ENCODE assay signal across 9 cellular contexts in genomic region chr19:16285769-16286564, GRCh38. TPM values are rescaled to one million over a fixed set of nuclear protein-coding genes. Genes with fewer than 3 reads are reported as not detected.
DNase-seq lines count a peak whose midpoint lies in the region; ATAC-seq and TF ChIP-seq lines count a peak whose summit lies in the region.
"Had no signal": no experiment of that assay in that cellular context is flagged by ENCODE, and none has a peak within 500 bp of the region (broad histone marks: within the 10 kb centered on the region; RNA-seq: fewer than 3 reads in every experiment).

No MANE protein-coding gene starts in this region.

- H3K36me3 ChIP-seq in A673 (ENCODE audit: insufficient read depth, low read length, poor library complexity, severe bottlenecking): no peaks in the 10 kb centered on the region
- no peaks in the 10 kb centered on the region for H3K36me3 ChIP-seq in muscle layer of duodenum (ENCODE audit: control insufficient read depth in 1 of 2, insufficient read depth in 2 of 2, low read length in 2 of 2)
- H3K36me3 ChIP-seq in Karpas-422 (ENCODE audit: insufficient read depth, low read length): no peaks in the 10 kb centered on the region
- no peaks in the 10 kb centered on the region for H3K36me3 ChIP-seq in BE2C

- DNase-seq in A673 (ENCODE audit: low spot score) (peak; percentile 46), NCI-H128 (lab: John Stamatoyannopoulos, UW; ENCODE audit: unreplicated experiment) (peak; percentile 31), chondrocyte (ENCODE audit: low spot score) (no peak), Karpas-422 (no peak), NCI-H82 treated with DMSO at 0.1 percent for 48 hours (lab: John Stamatoyannopoulos, UW; ENCODE audit: unreplicated experiment) (no peak), BE2C (no peak)
- DNase-seq: activated gamma-delta T cell treated with Interleukin-2 at 50 U/mL for 16 hours had no signal

- no TSS peak for BruUV-seq in A673 (replicated peaks; lab: Mats Ljungman, UMichigan)

- no peaks in the 10 kb centered on the region for H4K20me1 ChIP-seq in Karpas-422 (ENCODE audit: insufficient read depth, low read depth, low read length)

- H3K9ac ChIP-seq in Karpas-422 (ENCODE audit: low read length): no peak overlapping the region

- H3K4me3 ChIP-seq in A673 (ENCODE audit: low read depth, low read length, poor library complexity, severe bottlenecking) (no peak overlapping the region), muscle layer of duodenum (ENCODE audit: low read depth in 1 of 2, low read length in 2 of 2) (peak overlapping the region in 1 of 2 donors; percentile 3), Karpas-422 (ENCODE audit: low read length) (no peak overlapping the region), BE2C (ENCODE audit: low read depth, low read length) (no peak overlapping the region)

- no peaks in the 10 kb centered on the region for H3K9me2 ChIP-seq in Karpas-422 (replicated peaks; ENCODE audit: insufficient read depth, low read length)

- H2AFZ ChIP-seq in Karpas-422 (ENCODE audit: low read length): no peak overlapping the region

- POLR2A ChIA-PET in A673 (lab: Charles Lee; ENCODE audit: low non-redundant PET): no interaction called here

- H3K79me2 ChIP-seq in Karpas-422 (ENCODE audit: low read length): no peaks in the 10 kb centered on the region

- peak overlapping the region; percentile 5 for H3K4me3 Mint-ChIP-seq in chondrocyte (ENCODE audit: unreplicated experiment)

- no peaks in the 10 kb centered on the region for H3K9me3 Mint-ChIP-seq in chondrocyte (ENCODE audit: low read depth)

- CTCF ChIA-PET in A673 (lab: Charles Lee): interaction anchor here (0.6 kb wide), 1 partner anchor 97 kb away, joined by 3 read pairs; no protein-coding TSS in a partner anchor

- H3K9me3 ChIP-seq in A673 (ENCODE audit: low read depth, low read length, poor library complexity, severe bottlenecking) (no peaks in the 10 kb centered on the region), muscle layer of duodenum (ENCODE audit: control insufficient read depth in 1 of 2, low read length in 2 of 2) (no peaks in the 10 kb centered on the region), Karpas-422 (ENCODE audit: low read length) (no peaks in the 10 kb centered on the region), BE2C (peaks cover 4% of the 10 kb centered on the region)

- H3K4me1 ChIP-seq in A673 (ENCODE audit: insufficient read depth, low read length, poor library complexity, severe bottlenecking) (peaks cover 16% of the 10 kb centered on the region), muscle layer of duodenum (ENCODE audit: control insufficient read depth in 1 of 2, insufficient read depth in 2 of 2, low read length in 2 of 2) (peaks cover 4 to 21% of the 10 kb centered on the region in 2 donors), Karpas-422 (ENCODE audit: low read length) (peaks cover 5% of the 10 kb centered on the region), BE2C (no peaks in the 10 kb centered on the region)

- H3K36me3 Mint-ChIP-seq in chondrocyte (ENCODE audit: low read depth): no peaks in the 10 kb centered on the region

- peak overlapping the region; percentile 68 for H3K27ac Mint-ChIP-seq in chondrocyte (ENCODE audit: unreplicated experiment)

- no peak for ATAC-seq in GM21825 (IDR thresholded peaks at IDR 0.05; ENCODE audit: unreplicated experiment)

- TF ChIP-seq CTCF in A673 (conservative IDR thresholded peaks at IDR 0.05; ENCODE audit: low read depth, low read length) (no peak), chondrocyte (IDR thresholded peaks at IDR 0.05) (no peak), BE2C (IDR thresholded peaks at IDR 0.05; ENCODE audit: low read depth, low read length) (no peak)

- H3K27ac ChIP-seq in A673 (ENCODE audit: low read depth, low read length, poor library complexity, severe bottlenecking) (no peak overlapping the region), muscle layer of duodenum (ENCODE audit: low read length) (peak overlapping the region; percentile 51), Karpas-422 (ENCODE audit: low read length) (no peak overlapping the region)

- intact Hi-C loops in A673 (cut with micrococcal nuclease; ENCODE audit: unreplicated experiment): no loop called here

- peaks cover 20% of the 10 kb centered on the region for H3K4me1 Mint-ChIP-seq in chondrocyte (ENCODE audit: low read depth)

- no peaks in the 10 kb centered on the region for H3K27me3 ChIP-seq in A673 (replicated peaks; ENCODE audit: insufficient read depth, low read depth, low read length, poor library complexity)
- no peaks in the 10 kb centered on the region for H3K27me3 ChIP-seq in muscle layer of duodenum (ENCODE audit: low read depth, low read length)
- H3K27me3 ChIP-seq in Karpas-422 (ENCODE audit: low read length): no peaks in the 10 kb centered on the region
- no peaks in the 10 kb centered on the region for H3K27me3 ChIP-seq in BE2C

- H3K4me2 ChIP-seq in Karpas-422 (ENCODE audit: low read depth, low read length, poor library complexity, severe bottlenecking): no peak overlapping the region

- H3K27me3 Mint-ChIP-seq in chondrocyte (ENCODE audit: low read depth): peaks cover 15% of the 10 kb centered on the region

RNA-seq across cellular contexts. Expression of gene KLF2, which starts 38.7 kb away (rescaled TPM):
- total RNA-seq in A673 (2021) (1.9 and 2.1 TPM in 2 replicates), chondrocyte (44.7 to 50.9 TPM (median 49.4 TPM) in 3 replicates)
- 0.22 TPM in 1 of 2 replicates, not detected in the other for total RNA-seq in Karpas-422 (2014; rRNA removed; shearing (Covaris generic); ENCODE audit: low replicate concordance)
- 11.1 TPM for polyA plus RNA-seq in BE2C (2012; ENCODE audit: insufficient read depth, insufficient read length, low read depth)

Comparison
In these comparisons a context has a peak if more than half of its experiments do, and no peak if none do; other contexts are left out.
1. DNase-seq: peak in A673 (single experiment) and NCI-H128 (single experiment); none in chondrocyte (single experiment), Karpas-422 (single experiment), NCI-H82 treated with DMSO at 0.1 percent for 48 hours (single experiment) and BE2C (single experiment).
2. RNA of gene KLF2, which starts 38.7 kb away (total RNA-seq): 44.7 to 50.9 TPM in chondrocyte; 1.9 to 2.1 TPM in A673 and 0.22 TPM in Karpas-422; every median in the first group is over 10 times any median in the second.